Comparison of ENCODE assay signal across 9 cellular contexts in the genomic region with DNA sequence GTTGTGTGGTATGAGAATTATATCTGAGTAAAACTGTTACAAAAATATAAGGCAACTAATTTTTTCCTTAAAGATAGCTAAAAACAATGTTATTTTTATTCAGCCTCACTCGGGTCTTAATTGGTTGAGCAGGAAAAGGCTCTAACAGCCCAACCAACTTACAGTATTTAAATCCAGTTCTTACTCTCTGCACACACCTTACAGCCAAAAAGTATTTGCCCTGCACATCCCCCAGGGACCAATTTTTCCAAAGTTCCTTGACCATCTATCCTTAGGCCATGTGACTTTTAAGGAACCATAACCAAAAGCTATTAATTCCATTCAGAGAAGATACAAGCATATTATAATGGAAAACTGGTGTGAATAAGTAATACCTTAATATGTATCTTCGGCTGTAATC. TPM values are rescaled to one million over a fixed set of nuclear protein-coding genes. Genes with fewer than 3 reads are reported as not detected.
DNase-seq lines count a peak whose midpoint lies in the region; ATAC-seq, FAIRE-seq and TF ChIP-seq lines count a peak whose summit lies in the region.
"Had no signal": no experiment of that assay in that cellular context is flagged by ENCODE, and none has a peak within 500 bp of the region (broad histone marks: within the 10 kb centered on the region; RNA-seq: fewer than 3 reads in every experiment).

No MANE protein-coding gene starts in this region.

- peaks cover 56% of the 10 kb centered on the region for H3K79me2 ChIP-seq in keratinocyte (ENCODE audit: control insufficient read depth, insufficient read depth, low read length)

- 0 out of 2 replicates have a peak overlapping the region, but pooled peaks have one; percentile 61 for H3K27ac Mint-ChIP-seq in WTC11

- H3K9me3 Mint-ChIP-seq in WTC11 = no peaks in the 10 kb centered on the region

- peak; percentile 5 for FAIRE-seq in keratinocyte (lab: Jason Lieb, UNC)
- FAIRE-seq: A204.1 had no signal

- ATAC-seq in WTC11 = no peak

- DNase-seq in DMS 273 (lab: John Stamatoyannopoulos, UW; ENCODE audit: unreplicated experiment) (peak; percentile 27), DMS 273 treated with DMSO at 0.1 percent for 48 hours (lab: John Stamatoyannopoulos, UW) (no peak), WTC11 (ENCODE audit: low spot score) (no peak), keratinocyte (ENCODE audit: low read depth, low spot score) (no peak), testis (no peak), anterior cingulate cortex (lab: John Stamatoyannopoulos, UW) (no peak), NCI-H526 (lab: John Stamatoyannopoulos, UW) (no peak), hepatic stellate cell (ENCODE audit: low spot score) (no peak)

- H3K4me3 Mint-ChIP-seq in WTC11 = no peak overlapping the region

- dilution Hi-C loops in keratinocyte (cut with MboI; ENCODE audit: extremely low pct_ligation_motif_present, low sequenced_read_pairs) = no loop called here

- peak overlapping the region; percentile 75 to 98 (median 93) for H3K4me3 ChIP-seq in keratinocyte (ENCODE audit: control insufficient read depth in 2 of 3, extremely low read depth in 1 of 3, insufficient read depth in 2 of 3, low read depth in 1 of 3, low read length in 3 of 3)
- H3K4me3 ChIP-seq in testis = peak overlapping the region; percentile 72 to 80

- H3K36me3 Mint-ChIP-seq in WTC11 = peaks cover 26% of the 10 kb centered on the region

- no peak overlapping the region for H2AFZ ChIP-seq in keratinocyte (ENCODE audit: control insufficient read depth, low read length)

- 0 to 2% methylated on average over 2 of the region's 2 CpGs for WGBS in testis, 2 donors

- H3K9me3 ChIP-seq in keratinocyte (ENCODE audit: control insufficient read depth, low read depth, low read length) (no peaks in the 10 kb centered on the region), testis (no peaks in the 10 kb centered on the region)

- peaks cover 17% of the 10 kb centered on the region for H3K4me1 Mint-ChIP-seq in WTC11

- POLR2A ChIA-PET in WTC11 (lab: Charles Lee) = interaction anchor here (1.0 to 2.1 kb wide), 2 partner anchors 9 to 136 kb away, joined by 3 to 9 read pairs; a partner anchor contains a TSS

- H3K9ac ChIP-seq in keratinocyte (ENCODE audit: control insufficient read depth, extremely low read depth, insufficient read depth, low read length) = peak overlapping the region; percentile 92

- peak overlapping the region; percentile 78 for H3K4me2 ChIP-seq in keratinocyte (ENCODE audit: control insufficient read depth, extremely low read depth, insufficient read depth, low read depth, low read length)

- H3K27me3 Mint-ChIP-seq in WTC11 (ENCODE audit: low read depth) = no peaks in the 10 kb centered on the region

- TF ChIP-seq CTCF in WTC11 (IDR thresholded peaks at IDR 0.05) (no peak), keratinocyte (optimal IDR thresholded peaks at IDR 0.05 in 1 of 3, IDR thresholded peaks at IDR 0.05 in 1 of 3, conservative IDR thresholded peaks at IDR 0.05 in 1 of 3; ENCODE audit: extremely low read depth in 1 of 3, insufficient read depth in 2 of 3, low read length in 3 of 3) (no peak), testis (IDR thresholded peaks at IDR 0.05) (no peak)

- H3K36me3 ChIP-seq in keratinocyte (ENCODE audit: control insufficient read depth in 2 of 2, extremely low read depth in 1 of 2, insufficient read depth in 2 of 2, low read length in 2 of 2) = peaks cover 11 to 17% of the 10 kb centered on the region in 2 experiments
- H3K36me3 ChIP-seq in testis (ENCODE audit: low read depth, missing control alignments) = no peaks in the 10 kb centered on the region

- no peak for TF ChIP-seq POLR2A in testis (IDR thresholded peaks at IDR 0.05)

- H3K27me3 ChIP-seq in keratinocyte (ENCODE audit: control insufficient read depth, extremely low read depth, insufficient read depth, low read length) (no peaks in the 10 kb centered on the region), testis (no peaks in the 10 kb centered on the region)

- intact Hi-C loops in testis (cut with DNase I; ENCODE audit: low total_unique reads) = loop anchor here (10.0 kb wide), 1 partner anchor 135 kb away; a partner anchor contains a TSS

- no peaks in the 10 kb centered on the region for H3K9me1 ChIP-seq in keratinocyte (ENCODE audit: control insufficient read depth, extremely low read depth, insufficient read depth, low read length)

- no peaks in the 10 kb centered on the region for H4K20me1 ChIP-seq in keratinocyte (ENCODE audit: control insufficient read depth, extremely low read depth, insufficient read depth, low read length)

- peaks cover 19% of the 10 kb centered on the region for H3K4me1 ChIP-seq in keratinocyte (ENCODE audit: control insufficient read depth, extremely low read depth, insufficient read depth, low read length)
- peaks cover 15% of the 10 kb centered on the region for H3K4me1 ChIP-seq in testis

- peak overlapping the region; percentile 92 for H3K27ac ChIP-seq in keratinocyte (ENCODE audit: control insufficient read depth, insufficient read depth, low read length)
- peak overlapping the region; percentile 99 for H3K27ac ChIP-seq in testis

- CTCF ChIA-PET in WTC11 (lab: Charles Lee) = interaction anchor here (0.5 to 2.1 kb wide), 3 partner anchors 117 to 160 kb away, joined by 3 to 5 read pairs (median 5); a partner anchor contains a TSS

TF ChIP-seq in WTC11, 78 proteins besides CTCF, POLR2A, EP300 and RAD21 (continues in another document):
- TF ChIP-seq, protein P1, sequence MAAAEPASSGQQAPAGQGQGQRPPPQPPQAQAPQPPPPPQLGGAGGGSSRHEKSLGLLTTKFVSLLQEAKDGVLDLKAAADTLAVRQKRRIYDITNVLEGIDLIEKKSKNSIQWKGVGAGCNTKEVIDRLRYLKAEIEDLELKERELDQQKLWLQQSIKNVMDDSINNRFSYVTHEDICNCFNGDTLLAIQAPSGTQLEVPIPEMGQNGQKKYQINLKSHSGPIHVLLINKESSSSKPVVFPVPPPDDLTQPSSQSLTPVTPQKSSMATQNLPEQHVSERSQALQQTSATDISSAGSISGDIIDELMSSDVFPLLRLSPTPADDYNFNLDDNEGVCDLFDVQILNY (CRISPR knock-in tag; IDR thresholded peaks at IDR 0.05) = no peak
- TF ChIP-seq MYBL2 (CRISPR knock-in tag; IDR thresholded peaks at IDR 0.05) = no peak
- no peak for TF ChIP-seq RELA (CRISPR knock-in tag; IDR thresholded peaks at IDR 0.05; ENCODE audit: borderline replicate concordance)
- TF ChIP-seq, protein P2, sequence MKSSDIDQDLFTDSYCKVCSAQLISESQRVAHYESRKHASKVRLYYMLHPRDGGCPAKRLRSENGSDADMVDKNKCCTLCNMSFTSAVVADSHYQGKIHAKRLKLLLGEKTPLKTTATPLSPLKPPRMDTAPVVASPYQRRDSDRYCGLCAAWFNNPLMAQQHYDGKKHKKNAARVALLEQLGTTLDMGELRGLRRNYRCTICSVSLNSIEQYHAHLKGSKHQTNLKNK (CRISPR knock-in tag; IDR thresholded peaks at IDR 0.05) = no peak
- TF ChIP-seq, protein P3, sequence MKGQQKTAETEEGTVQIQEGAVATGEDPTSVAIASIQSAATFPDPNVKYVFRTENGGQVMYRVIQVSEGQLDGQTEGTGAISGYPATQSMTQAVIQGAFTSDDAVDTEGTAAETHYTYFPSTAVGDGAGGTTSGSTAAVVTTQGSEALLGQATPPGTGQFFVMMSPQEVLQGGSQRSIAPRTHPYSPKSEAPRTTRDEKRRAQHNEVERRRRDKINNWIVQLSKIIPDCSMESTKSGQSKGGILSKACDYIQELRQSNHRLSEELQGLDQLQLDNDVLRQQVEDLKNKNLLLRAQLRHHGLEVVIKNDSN (CRISPR knock-in tag; IDR thresholded peaks at IDR 0.05) = no peak

RNA-seq across cellular contexts. Expression of a gene that starts 1.2 kb away (rescaled TPM):
- total RNA-seq in WTC11 (2021) (16.8 to 17.7 TPM (median 17.0 TPM) in 3 replicates), testis (10 to 100 TPM; 21.7 to 29.0 TPM)
- polyA plus RNA-seq in keratinocyte (1.2 to 1.9 TPM (median 1.2 TPM) in 3 replicates), testis (ENCODE audit: insufficient read depth, low read depth, low replicate concordance) (18.0 TPM)
- 2.7 TPM for polyA plus RNA-seq in keratinocyte (2011; ENCODE audit: low read depth)
- 0.65 and 1.4 TPM in 2 replicates for polyA plus RNA-seq in keratinocyte (2011; cell fraction: cytosol; rRNA removed)
- polyA plus RNA-seq in keratinocyte (2011; cell fraction: nucleus; rRNA removed) = 1.5 and 2.6 TPM in 2 replicates
- polyA plus RNA-seq in keratinocyte (2012; ENCODE audit: low replicate concordance) = 0.66 and 1.6 TPM in 2 replicates
- 0.10 to 4.0 TPM (median 0.59 TPM) in 3 replicates for polyA minus RNA-seq in keratinocyte
- polyA minus RNA-seq in keratinocyte (2011; cell fraction: cytosol; rRNA and poly(A)+ RNA removed) = 1.5 TPM
- 2.8 and 2.9 TPM in 2 replicates for polyA minus RNA-seq in keratinocyte (2011; cell fraction: nucleus; rRNA and poly(A)+ RNA removed)

RNA-seq across cellular contexts. Expression of a gene that starts 8.4 kb away (rescaled TPM):
- total RNA-seq in WTC11 (2021) (106 to 137 TPM (median 122 TPM) in 3 replicates), testis (100 to 1,000 TPM; 168 to 191 TPM)
- polyA plus RNA-seq in keratinocyte (177 to 192 TPM (median 178 TPM) in 3 replicates), testis (ENCODE audit: insufficient read depth, low read depth, low replicate concordance) (131 TPM)
- 62.8 TPM for polyA plus RNA-seq in keratinocyte (2011; ENCODE audit: low read depth)
- polyA plus RNA-seq in keratinocyte (2011; cell fraction: cytosol; rRNA removed) = 110 and 188 TPM in 2 replicates
- polyA plus RNA-seq in keratinocyte (2011; cell fraction: nucleus; rRNA removed) = 236 and 255 TPM in 2 replicates
- polyA plus RNA-seq in keratinocyte (2012; ENCODE audit: low replicate concordance) = 85.3 and 141 TPM in 2 replicates
- polyA minus RNA-seq in keratinocyte = 89.4 to 250 TPM (median 217 TPM) in 3 replicates
- 117 TPM for polyA minus RNA-seq in keratinocyte (2011; cell fraction: cytosol; rRNA and poly(A)+ RNA removed)
- polyA minus RNA-seq in keratinocyte (2011; cell fraction: nucleus; rRNA and poly(A)+ RNA removed) = 148 and 245 TPM in 2 replicates
